In the genomic region with DNA sequence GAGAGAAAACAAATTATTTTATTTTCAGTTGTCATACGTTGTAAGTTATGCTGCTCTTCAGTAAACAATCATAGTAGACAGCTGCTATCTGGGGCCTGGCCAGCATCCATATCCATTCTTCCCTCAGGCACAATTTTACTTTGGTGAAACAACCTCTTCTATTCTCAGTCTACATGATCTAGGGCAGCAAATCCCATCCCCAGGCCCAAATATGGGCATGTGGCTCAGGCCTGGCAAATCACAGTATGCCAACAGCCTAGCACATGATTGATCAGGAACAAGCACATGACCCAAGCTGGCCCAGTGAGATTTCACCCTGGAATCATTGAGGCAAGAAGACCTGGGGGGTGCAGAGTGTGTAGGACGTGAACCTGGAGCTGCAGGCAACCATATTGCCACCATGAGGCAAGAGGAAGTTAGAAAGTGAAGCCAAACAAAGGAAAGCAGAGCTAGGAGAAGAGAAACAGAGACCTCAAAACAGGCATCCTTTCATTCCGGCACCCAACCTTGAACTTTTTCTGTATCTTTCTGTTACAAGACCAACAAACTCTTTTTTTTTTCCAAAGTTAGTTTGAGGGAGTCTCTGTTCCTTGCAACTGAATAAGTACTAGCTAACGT, we compare ENCODE assay signal across 16 cellular contexts. TPM values are rescaled to one million over a fixed set of nuclear protein-coding genes. Genes with fewer than 3 reads are reported as not detected.
DNase-seq lines count a peak whose midpoint lies in the region; ATAC-seq and TF ChIP-seq lines count a peak whose summit lies in the region.
"Had no signal": no experiment of that assay in that cellular context is flagged by ENCODE, and none has a peak within 500 bp of the region (broad histone marks: within the 10 kb centered on the region; RNA-seq: fewer than 3 reads in every experiment).

No MANE protein-coding gene starts in this region.

- peak overlapping the region; percentile 19 for H3K27ac Mint-ChIP-seq in activated T-cell treated with anti-CD3 and anti-CD28 coated beads, Interleukin-2, amount 50 U/mL, for 24 hours
- H3K27ac Mint-ChIP-seq: activated CD4-positive, alpha-beta T cell treated with anti-CD3 and anti-CD28 coated beads, Interleukin-2, amount 10 ng/mL, durations not matched to agents 7 days and 5 days had no signal

- H3K27ac ChIP-seq in SJCRH30 (no peak overlapping the region), foreskin keratinocyte (no peak overlapping the region)
- H3K27ac ChIP-seq: body of pancreas had no signal

- H3K36me3 ChIP-seq in SJCRH30, result no peaks in the 10 kb centered on the region

- H3K4me3 ChIP-seq in SJCRH30, result no peak overlapping the region
- H3K4me3 ChIP-seq: body of pancreas had no signal

- H3K9me3 ChIP-seq in SJCRH30 (replicated peaks), result no peaks in the 10 kb centered on the region
- H3K9me3 ChIP-seq: body of pancreas had no signal

- H3K27me3 ChIP-seq in SJCRH30 (no peaks in the 10 kb centered on the region), foreskin keratinocyte (no peaks in the 10 kb centered on the region)
- H3K27me3 ChIP-seq: body of pancreas had no signal

- peaks cover 5% of the 10 kb centered on the region for H3K4me1 Mint-ChIP-seq in activated T-cell treated with anti-CD3 and anti-CD28 coated beads, Interleukin-2, amount 50 U/mL, for 24 hours (ENCODE audit: low read depth)

- no peak for ATAC-seq in foreskin keratinocyte

- no peak for TF ChIP-seq CTCF in foreskin keratinocyte (conservative IDR thresholded peaks at IDR 0.05)

- H3K9me3 Mint-ChIP-seq in activated T-cell treated with anti-CD3 and anti-CD28 coated beads, Interleukin-2, amount 50 U/mL, for 24 hours, result no peaks in the 10 kb centered on the region
- H3K9me3 Mint-ChIP-seq: activated CD4-positive, alpha-beta T cell treated with anti-CD3 and anti-CD28 coated beads, Interleukin-2, amount 10 ng/mL, durations not matched to agents 7 days and 5 days had no signal

- H3K4me1 ChIP-seq in SJCRH30 (no peaks in the 10 kb centered on the region; the same call in 1 of the 2 replicates), foreskin keratinocyte (no peaks in the 10 kb centered on the region)

- H3K36me3 Mint-ChIP-seq in activated T-cell treated with anti-CD3 and anti-CD28 coated beads, Interleukin-2, amount 50 U/mL, for 24 hours (ENCODE audit: low read depth), result no peaks in the 10 kb centered on the region

- peaks cover 10% of the 10 kb centered on the region for H3K27me3 Mint-ChIP-seq in activated T-cell treated with anti-CD3 and anti-CD28 coated beads, Interleukin-2, amount 50 U/mL, for 24 hours

- DNase-seq in activated T-cell treated with anti-CD3 and anti-CD28 coated beads, Interleukin-2, amount 50 U/mL, for 24 hours, result no peak
- DNase-seq in activated T-cell treated with anti-CD3 and anti-CD28 coated beads, Interleukin-2, amount 50 U/mL, for 1 hour, result no peak
- DNase-seq in SJCRH30 (peak; percentile 50 to 67), foreskin keratinocyte (peak; percentile 24 to 39), NCI-H1436 (lab: John Stamatoyannopoulos, UW) (no peak), hypothalamus (lab: John Stamatoyannopoulos, UW) (no peak), SIG-M5 treated with dmso at 0.1 percent for 504 hours (lab: John Stamatoyannopoulos, UW; ENCODE audit: unreplicated experiment) (no peak)
- no peak for DNase-seq in stimulated activated naive CD4-positive, alpha-beta T cell treated with Interleukin-2 at 50 U/mL for 16 hours (lab: John Stamatoyannopoulos, UW)
- DNase-seq: activated CD4-positive, alpha-beta T cell treated with anti-CD3 and anti-CD28 coated beads, Interleukin-2, amount 10 ng/mL, durations not matched to agents 7 days and 5 days; DMS79 treated with DMSO at 0.1 percent for 48 hours; NCI-H1436 treated with DMSO at 0.1 percent for 48 hours; posterior cingulate gyrus; stimulated activated CD4-positive, alpha-beta T cell treated with anti-CD3 and anti-CD28 coated beads, Interleukin-2, amount 100 ng/mL, for 24 hours; SW 1271 had no signal

- H3K4me3 Mint-ChIP-seq in activated T-cell treated with anti-CD3 and anti-CD28 coated beads, Interleukin-2, amount 50 U/mL, for 24 hours, result no peak overlapping the region
- H3K4me3 Mint-ChIP-seq: activated CD4-positive, alpha-beta T cell treated with anti-CD3 and anti-CD28 coated beads, Interleukin-2, amount 10 ng/mL, durations not matched to agents 7 days and 5 days had no signal

RNA-seq across cellular contexts. Expression of a gene that starts 10.3 kb away (rescaled TPM):
- total RNA-seq in SJCRH30 (2014; rRNA removed; shearing (Covaris generic)), result not detected in 2 replicates
- not detected in 2 replicates for total RNA-seq in foreskin keratinocyte
- not detected in 2 replicates for polyA plus RNA-seq in foreskin keratinocyte
- total RNA-seq: activated CD4-positive, alpha-beta T cell treated with anti-CD3 and anti-CD28 coated beads, Interleukin-2, amount 10 ng/mL, durations not matched to agents 7 days and 5 days; body of pancreas; epithelial cell of proximal tubule had no signal

Comparison
In these comparisons a context has a peak if more than half of its experiments do, and no peak if none do; other contexts are left out.
1. DNase-seq: peak in SJCRH30 (2 of 2) and foreskin keratinocyte (2 of 2); none in activated T-cell treated with anti-CD3 and anti-CD28 coated beads, Interleukin-2, amount 50 U/mL, for 24 hours (single experiment), activated T-cell treated with anti-CD3 and anti-CD28 coated beads, Interleukin-2, amount 50 U/mL, for 1 hour (single experiment), NCI-H1436 (single experiment), hypothalamus (0 of 51), SIG-M5 treated with dmso at 0.1 percent for 504 hours (single experiment) and stimulated activated naive CD4-positive, alpha-beta T cell treated with Interleukin-2 at 50 U/mL for 16 hours (single experiment).